8 cellular contexts compared by ENCODE assay signal in genomic region chr11:126211236-126212088, GRCh38. TPM values are rescaled to one million over a fixed set of nuclear protein-coding genes. Genes with fewer than 3 reads are reported as not detected.
DNase-seq lines count a peak whose midpoint lies in the region; ATAC-seq and TF ChIP-seq lines count a peak whose summit lies in the region.

Gene FAM118B, plus strand, starts transcription at chr11:126211782. Its CDS starts 23,220 bp downstream, at chr11:126235002.
A gene with protein sequence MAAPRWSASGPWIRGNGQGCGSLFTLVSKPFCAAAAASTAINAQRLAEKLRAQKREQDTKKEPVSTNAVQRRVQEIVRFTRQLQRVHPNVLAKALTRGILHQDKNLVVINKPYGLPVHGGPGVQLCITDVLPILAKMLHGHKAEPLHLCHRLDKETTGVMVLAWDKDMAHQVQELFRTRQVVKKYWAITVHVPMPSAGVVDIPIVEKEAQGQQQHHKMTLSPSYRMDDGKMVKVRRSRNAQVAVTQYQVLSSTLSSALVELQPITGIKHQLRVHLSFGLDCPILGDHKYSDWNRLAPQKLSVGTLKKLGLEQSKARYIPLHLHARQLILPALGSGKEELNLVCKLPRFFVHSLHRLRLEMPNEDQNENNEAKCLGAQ (minus strand): TSS chr11:126211650. CDS start chr11:126211638, 12 bp downstream.

- TF ChIP-seq RAD21 in SK-N-SH (IDR thresholded peaks at IDR 0.05; ENCODE audit: low read length): no peak

- ATAC-seq in HG02610 (IDR thresholded peaks at IDR 0.05; ENCODE audit: unreplicated experiment): peak; percentile 92

- H2AFZ ChIP-seq in SK-N-SH (ENCODE audit: low read depth): peak within 1 kb of the TSS; percentile 98

- no peaks in the 10 kb centered on the region for H3K9me2 ChIP-seq in SK-N-SH

- H3K36me3 ChIP-seq in SK-N-SH (replicated peaks in 1 of 2; ENCODE audit: control insufficient read depth in 1 of 2, insufficient read depth in 2 of 2, low read length in 1 of 2) (peaks cover 26 to 29% of the 10 kb centered on the region in 2 experiments), suprapubic skin (peaks cover 15% of the 10 kb centered on the region)

- H3K4me1 ChIP-seq in SK-N-SH (ENCODE audit: control insufficient read depth in 1 of 2, insufficient read depth in 2 of 2, low read depth in 1 of 2, low read length in 1 of 2): peaks cover 9 to 11% of the 10 kb centered on the region in 2 experiments
- H3K4me1 ChIP-seq in suprapubic skin: peaks cover 28% of the 10 kb centered on the region

- H3K9me3 ChIP-seq in SK-N-SH: no peaks in the 10 kb centered on the region
- no peaks in the 10 kb centered on the region for H3K9me3 ChIP-seq in suprapubic skin

- H3K79me2 ChIP-seq in SK-N-SH (ENCODE audit: insufficient read depth): peaks cover 70% of the 10 kb centered on the region

- TF ChIP-seq CTCF in GM10248 (IDR thresholded peaks at IDR 0.05; ENCODE audit: control extremely low read depth, extremely low read depth, low read depth, missing control alignments) (no peak), SK-N-SH (IDR thresholded peaks at IDR 0.05) (no peak), suprapubic skin (IDR thresholded peaks at IDR 0.05) (no peak)

- H3K27me3 ChIP-seq in SK-N-SH (ENCODE audit: insufficient read depth): no peaks in the 10 kb centered on the region
- H3K27me3 ChIP-seq in suprapubic skin: no peaks in the 10 kb centered on the region

- peaks cover 4% of the 10 kb centered on the region for H3F3A ChIP-seq in SK-N-SH (replicated peaks; ENCODE audit: insufficient read depth)

- DNase-seq in GM10248 (ENCODE audit: extremely low spot score): peak; percentile 100
- DNase-seq in NCI-H1092 (lab: John Stamatoyannopoulos, UW): peak; percentile 97
- peak; percentile 99 for DNase-seq in SK-N-SH
- DNase-seq in activated naive CD4-positive, alpha-beta T cell treated with anti-CD3 and anti-CD28 coated beads, Interleukin-2, amount 50 U/mL, for 16 hours: peak; percentile 99
- peak; percentile 95 for DNase-seq in globus pallidus (ENCODE audit: low spot score)
- peak; percentile 98 for DNase-seq in occipital lobe (lab: John Stamatoyannopoulos, UW)
- peak; percentile 99 to 100 for DNase-seq in suprapubic skin (ENCODE audit: low spot score in 2 of 2)

- under 1% methylated on average over 44 of the region's 62 CpGs for WGBS in SK-N-SH (ENCODE audit: low lambda C conversion rate)
- WGBS in suprapubic skin: under 1% methylated on average over 42 of the region's 62 CpGs

- peak within 1 kb of the TSS; percentile 62 to 70; a peak in 3 of 4 replicates for H3K27ac ChIP-seq in SK-N-SH (ENCODE audit: low read depth in 2 of 2, low read length in 1 of 2)
- peak within 1 kb of the TSS; percentile 71 for H3K27ac ChIP-seq in suprapubic skin

- 0 out of 2 replicates have a peak, but pooled peaks cover 3% of the 10 kb centered on the region for H4K20me1 ChIP-seq in SK-N-SH (ENCODE audit: insufficient read depth)

- H3K9ac ChIP-seq in SK-N-SH: peak within 1 kb of the TSS; percentile 85

- H3K4me2 ChIP-seq in SK-N-SH: peak within 1 kb of the TSS; percentile 99

- H3K4me3 ChIP-seq in SK-N-SH (ENCODE audit: low read depth in 2 of 2, low read length in 1 of 2) (peak within 1 kb of the TSS; percentile 82 to 96), suprapubic skin (peak within 1 kb of the TSS; percentile 88)

- no peak for TF ChIP-seq POLR2A in suprapubic skin (IDR thresholded peaks at IDR 0.05)

- POLR2A ChIA-PET in GM10248 (lab: Yijun Ruan, JAX) (interaction anchor here (1.2 kb wide), 1 partner anchor 319 kb away, joined by 3 read pairs; no protein-coding TSS in a partner anchor), SK-N-SH (lab: Yijun Ruan, JAX) (interaction anchor here (0.6 to 1.5 kb wide), 4 partner anchors 19 to 98 kb away, joined by 3 to 5 read pairs (median 3); no protein-coding TSS in a partner anchor)

- TF ChIP-seq EP300 in SK-N-SH (IDR thresholded peaks at IDR 0.05; ENCODE audit: borderline replicate concordance in 1 of 2, low read depth in 1 of 2, low read length in 1 of 2) (no peak), suprapubic skin (IDR thresholded peaks at IDR 0.05) (no peak)

- CTCF ChIA-PET in GM10248 (lab: Yijun Ruan, JAX): interaction anchor here (1.0 to 2.6 kb wide), 4 partner anchors 10 to 23 kb away, joined by 3 to 7 read pairs (median 3); no protein-coding TSS in a partner anchor
- CTCF ChIA-PET in SK-N-SH (lab: Yijun Ruan, JAX): interaction anchor here (1.0 to 1.7 kb wide), 2 partner anchors 269 to 294 kb away, joined by 3 read pairs; no protein-coding TSS in a partner anchor

TF ChIP-seq in SK-N-SH, 30 proteins besides CTCF, POLR2A, EP300 and RAD21 (continues in another document):
- TF ChIP-seq RCOR1 (IDR thresholded peaks at IDR 0.05; ENCODE audit: low read length): peak; percentile 65; the same call in 1 of the 2 replicates
- TF ChIP-seq SIN3A (IDR thresholded peaks at IDR 0.05; ENCODE audit: borderline replicate concordance, low read depth, low read length): peak; percentile 92; the same call in 1 of the 2 replicates
- TF ChIP-seq ELF1 (IDR thresholded peaks at IDR 0.05): no peak; the same call in 1 of the 2 replicates
- no peak for TF ChIP-seq JUND (IDR thresholded peaks at IDR 0.05)
- TF ChIP-seq ZBTB33 (IDR thresholded peaks at IDR 0.05; ENCODE audit: borderline replicate concordance, low read depth): no peak
- no peak for TF ChIP-seq SMC3 (IDR thresholded peaks at IDR 0.05; ENCODE audit: low read depth, low read length)
- no peak for TF ChIP-seq MEF2A (IDR thresholded peaks at IDR 0.05; ENCODE audit: borderline replicate concordance, low read depth)
- no peak for TF ChIP-seq TCF12 (IDR thresholded peaks at IDR 0.05)
- peak; percentile 94 for TF ChIP-seq NRF1 (IDR thresholded peaks at IDR 0.05; ENCODE audit: low read depth, low read length)
- TF ChIP-seq GABPA (IDR thresholded peaks at IDR 0.05; ENCODE audit: low read depth): peak; percentile 53
- peak; percentile 100 for TF ChIP-seq USF1 (IDR thresholded peaks at IDR 0.05; ENCODE audit: borderline replicate concordance, low read depth)
- TF ChIP-seq MXI1 (IDR thresholded peaks at IDR 0.05; ENCODE audit: low read depth, low read length): peak; percentile 99
- TF ChIP-seq FOSL2 (IDR thresholded peaks at IDR 0.05; ENCODE audit: borderline replicate concordance, low read depth): no peak
- TF ChIP-seq CHD2 (IDR thresholded peaks at IDR 0.05; ENCODE audit: low read length, partially characterized antibody): no peak
- TF ChIP-seq, protein P1, sequence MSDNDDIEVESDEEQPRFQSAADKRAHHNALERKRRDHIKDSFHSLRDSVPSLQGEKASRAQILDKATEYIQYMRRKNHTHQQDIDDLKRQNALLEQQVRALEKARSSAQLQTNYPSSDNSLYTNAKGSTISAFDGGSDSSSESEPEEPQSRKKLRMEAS (IDR thresholded peaks at IDR 0.05; ENCODE audit: low read depth): peak; percentile 98
- TF ChIP-seq, protein P2, sequence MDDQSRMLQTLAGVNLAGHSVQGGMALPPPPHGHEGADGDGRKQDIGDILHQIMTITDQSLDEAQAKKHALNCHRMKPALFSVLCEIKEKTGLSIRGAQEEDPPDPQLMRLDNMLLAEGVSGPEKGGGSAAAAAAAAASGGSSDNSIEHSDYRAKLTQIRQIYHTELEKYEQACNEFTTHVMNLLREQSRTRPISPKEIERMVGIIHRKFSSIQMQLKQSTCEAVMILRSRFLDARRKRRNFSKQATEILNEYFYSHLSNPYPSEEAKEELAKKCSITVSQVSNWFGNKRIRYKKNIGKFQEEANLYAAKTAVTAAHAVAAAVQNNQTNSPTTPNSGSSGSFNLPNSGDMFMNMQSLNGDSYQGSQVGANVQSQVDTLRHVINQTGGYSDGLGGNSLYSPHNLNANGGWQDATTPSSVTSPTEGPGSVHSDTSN (IDR thresholded peaks at IDR 0.05): no peak
- no peak for TF ChIP-seq TEAD4 (IDR thresholded peaks at IDR 0.05; ENCODE audit: borderline replicate concordance, insufficient read depth)
- peak; percentile 99 for TF ChIP-seq YY1 (IDR thresholded peaks at IDR 0.05; ENCODE audit: low read depth)
- peak; percentile 97 for TF ChIP-seq TAF1 (IDR thresholded peaks at IDR 0.05; ENCODE audit: borderline replicate concordance, low read depth, low read length)

RNA-seq across cellular contexts. Expression of gene FAM118B, which starts in this region (rescaled TPM):
- 19.5 and 27.8 TPM in 2 replicates for polyA plus RNA-seq in SK-N-SH (2012; rRNA removed)
- polyA plus RNA-seq in SK-N-SH (2012; cell fraction: cytosol; rRNA removed): 28.2 and 29.1 TPM in 2 replicates
- 9.9 and 16.3 TPM in 2 replicates for polyA plus RNA-seq in SK-N-SH (2012; cell fraction: nucleus; rRNA removed)
- total RNA-seq in occipital lobe: 25.4 TPM
- 10 to 100 TPM in 1 of 4 donors, 1 to 10 TPM in 3; 7.6 to 11.1 (median 8.6) TPM for total RNA-seq in suprapubic skin

RNA-seq across cellular contexts. Expression of the second gene that starts in this region (rescaled TPM):
- 18.0 and 24.0 TPM in 2 replicates for polyA plus RNA-seq in SK-N-SH (2012; rRNA removed)
- polyA plus RNA-seq in SK-N-SH (2012; cell fraction: cytosol; rRNA removed): 12.9 and 17.6 TPM in 2 replicates
- polyA plus RNA-seq in SK-N-SH (2012; cell fraction: nucleus; rRNA removed): 63.3 and 70.9 TPM in 2 replicates
- 37.1 TPM for total RNA-seq in occipital lobe
- 10 to 100 TPM; 25.1 to 34.9 (median 29.2) TPM for total RNA-seq in suprapubic skin

Comparison
In these comparisons a context has a peak if more than half of its experiments do, and no peak if none do; other contexts are left out.
1. Peak in every context shown above with its lines: DNase-seq, ATAC-seq, H3K4me3 ChIP-seq and H3K27ac ChIP-seq.